In the genomic region with DNA sequence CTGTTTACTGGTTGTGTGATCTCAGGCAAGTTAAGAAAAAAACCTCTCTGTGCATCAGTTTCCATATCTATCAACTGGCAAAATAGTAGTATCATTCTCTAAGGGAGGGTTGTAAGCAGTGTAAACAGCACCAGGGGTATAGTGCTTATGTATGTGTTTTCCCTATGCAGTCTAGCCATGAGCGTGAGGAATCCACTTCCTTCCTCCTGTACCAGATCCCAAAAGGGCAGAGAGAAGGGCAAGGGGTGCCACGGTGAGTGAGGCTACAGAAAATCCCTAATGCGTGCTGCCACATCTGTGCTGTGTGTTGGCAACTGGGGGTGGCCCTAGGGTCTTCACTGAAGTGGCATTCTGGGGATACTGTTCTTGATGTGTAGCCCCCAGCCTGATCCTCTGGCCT, we compare ENCODE assay signal across 1 cellular context.
TF ChIP-seq lines count a peak whose summit lies in the region.

No MANE protein-coding gene starts in this region.

TF ChIP-seq in GM12878, 131 proteins besides CTCF, POLR2A, EP300 and RAD21:
- TF ChIP-seq ZNF622 (IDR thresholded peaks at IDR 0.05), result no peak
- TF ChIP-seq ZNF384 (IDR thresholded peaks at IDR 0.05; ENCODE audit: borderline replicate concordance, low read depth, low read length), result no peak
- TF ChIP-seq CREM (IDR thresholded peaks at IDR 0.05; ENCODE audit: low read depth), result no peak
- TF ChIP-seq, protein P1, sequence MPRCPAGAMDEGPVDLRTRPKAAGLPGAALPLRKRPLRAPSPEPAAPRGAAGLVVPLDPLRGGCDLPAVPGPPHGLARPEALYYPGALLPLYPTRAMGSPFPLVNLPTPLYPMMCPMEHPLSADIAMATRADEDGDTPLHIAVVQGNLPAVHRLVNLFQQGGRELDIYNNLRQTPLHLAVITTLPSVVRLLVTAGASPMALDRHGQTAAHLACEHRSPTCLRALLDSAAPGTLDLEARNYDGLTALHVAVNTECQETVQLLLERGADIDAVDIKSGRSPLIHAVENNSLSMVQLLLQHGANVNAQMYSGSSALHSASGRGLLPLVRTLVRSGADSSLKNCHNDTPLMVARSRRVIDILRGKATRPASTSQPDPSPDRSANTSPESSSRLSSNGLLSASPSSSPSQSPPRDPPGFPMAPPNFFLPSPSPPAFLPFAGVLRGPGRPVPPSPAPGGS (IDR thresholded peaks at IDR 0.05; ENCODE audit: borderline replicate concordance, insufficient read depth, low read depth, low read length, poor library complexity, severe bottlenecking), result no peak
- TF ChIP-seq, protein P2, sequence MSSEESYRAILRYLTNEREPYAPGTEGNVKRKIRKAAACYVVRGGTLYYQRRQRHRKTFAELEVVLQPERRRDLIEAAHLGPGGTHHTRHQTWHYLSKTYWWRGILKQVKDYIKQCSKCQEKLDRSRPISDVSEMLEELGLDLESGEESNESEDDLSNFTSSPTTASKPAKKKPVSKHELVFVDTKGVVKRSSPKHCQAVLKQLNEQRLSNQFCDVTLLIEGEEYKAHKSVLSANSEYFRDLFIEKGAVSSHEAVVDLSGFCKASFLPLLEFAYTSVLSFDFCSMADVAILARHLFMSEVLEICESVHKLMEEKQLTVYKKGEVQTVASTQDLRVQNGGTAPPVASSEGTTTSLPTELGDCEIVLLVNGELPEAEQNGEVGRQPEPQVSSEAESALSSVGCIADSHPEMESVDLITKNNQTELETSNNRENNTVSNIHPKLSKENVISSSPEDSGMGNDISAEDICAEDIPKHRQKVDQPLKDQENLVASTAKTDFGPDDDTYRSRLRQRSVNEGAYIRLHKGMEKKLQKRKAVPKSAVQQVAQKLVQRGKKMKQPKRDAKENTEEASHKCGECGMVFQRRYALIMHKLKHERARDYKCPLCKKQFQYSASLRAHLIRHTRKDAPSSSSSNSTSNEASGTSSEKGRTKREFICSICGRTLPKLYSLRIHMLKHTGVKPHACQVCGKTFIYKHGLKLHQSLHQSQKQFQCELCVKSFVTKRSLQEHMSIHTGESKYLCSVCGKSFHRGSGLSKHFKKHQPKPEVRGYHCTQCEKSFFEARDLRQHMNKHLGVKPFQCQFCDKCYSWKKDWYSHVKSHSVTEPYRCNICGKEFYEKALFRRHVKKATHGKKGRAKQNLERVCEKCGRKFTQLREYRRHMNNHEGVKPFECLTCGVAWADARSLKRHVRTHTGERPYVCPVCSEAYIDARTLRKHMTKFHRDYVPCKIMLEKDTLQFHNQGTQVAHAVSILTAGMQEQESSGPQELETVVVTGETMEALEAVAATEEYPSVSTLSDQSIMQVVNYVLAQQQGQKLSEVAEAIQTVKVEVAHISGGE (CRISPR knock-in tag; IDR thresholded peaks at IDR 0.05), result no peak
- TF ChIP-seq, protein P3, sequence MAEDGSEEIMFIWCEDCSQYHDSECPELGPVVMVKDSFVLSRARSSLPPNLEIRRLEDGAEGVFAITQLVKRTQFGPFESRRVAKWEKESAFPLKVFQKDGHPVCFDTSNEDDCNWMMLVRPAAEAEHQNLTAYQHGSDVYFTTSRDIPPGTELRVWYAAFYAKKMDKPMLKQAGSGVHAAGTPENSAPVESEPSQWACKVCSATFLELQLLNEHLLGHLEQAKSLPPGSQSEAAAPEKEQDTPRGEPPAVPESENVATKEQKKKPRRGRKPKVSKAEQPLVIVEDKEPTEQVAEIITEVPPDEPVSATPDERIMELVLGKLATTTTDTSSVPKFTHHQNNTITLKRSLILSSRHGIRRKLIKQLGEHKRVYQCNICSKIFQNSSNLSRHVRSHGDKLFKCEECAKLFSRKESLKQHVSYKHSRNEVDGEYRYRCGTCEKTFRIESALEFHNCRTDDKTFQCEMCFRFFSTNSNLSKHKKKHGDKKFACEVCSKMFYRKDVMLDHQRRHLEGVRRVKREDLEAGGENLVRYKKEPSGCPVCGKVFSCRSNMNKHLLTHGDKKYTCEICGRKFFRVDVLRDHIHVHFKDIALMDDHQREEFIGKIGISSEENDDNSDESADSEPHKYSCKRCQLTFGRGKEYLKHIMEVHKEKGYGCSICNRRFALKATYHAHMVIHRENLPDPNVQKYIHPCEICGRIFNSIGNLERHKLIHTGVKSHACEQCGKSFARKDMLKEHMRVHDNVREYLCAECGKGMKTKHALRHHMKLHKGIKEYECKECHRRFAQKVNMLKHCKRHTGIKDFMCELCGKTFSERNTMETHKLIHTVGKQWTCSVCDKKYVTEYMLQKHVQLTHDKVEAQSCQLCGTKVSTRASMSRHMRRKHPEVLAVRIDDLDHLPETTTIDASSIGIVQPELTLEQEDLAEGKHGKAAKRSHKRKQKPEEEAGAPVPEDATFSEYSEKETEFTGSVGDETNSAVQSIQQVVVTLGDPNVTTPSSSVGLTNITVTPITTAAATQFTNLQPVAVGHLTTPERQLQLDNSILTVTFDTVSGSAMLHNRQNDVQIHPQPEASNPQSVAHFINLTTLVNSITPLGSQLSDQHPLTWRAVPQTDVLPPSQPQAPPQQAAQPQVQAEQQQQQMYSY (CRISPR knock-in tag; IDR thresholded peaks at IDR 0.05), result no peak
- TF ChIP-seq IKZF2 (IDR thresholded peaks at IDR 0.05), result no peak
- TF ChIP-seq, protein P4, sequence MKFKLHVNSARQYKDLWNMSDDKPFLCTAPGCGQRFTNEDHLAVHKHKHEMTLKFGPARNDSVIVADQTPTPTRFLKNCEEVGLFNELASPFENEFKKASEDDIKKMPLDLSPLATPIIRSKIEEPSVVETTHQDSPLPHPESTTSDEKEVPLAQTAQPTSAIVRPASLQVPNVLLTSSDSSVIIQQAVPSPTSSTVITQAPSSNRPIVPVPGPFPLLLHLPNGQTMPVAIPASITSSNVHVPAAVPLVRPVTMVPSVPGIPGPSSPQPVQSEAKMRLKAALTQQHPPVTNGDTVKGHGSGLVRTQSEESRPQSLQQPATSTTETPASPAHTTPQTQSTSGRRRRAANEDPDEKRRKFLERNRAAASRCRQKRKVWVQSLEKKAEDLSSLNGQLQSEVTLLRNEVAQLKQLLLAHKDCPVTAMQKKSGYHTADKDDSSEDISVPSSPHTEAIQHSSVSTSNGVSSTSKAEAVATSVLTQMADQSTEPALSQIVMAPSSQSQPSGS (IDR thresholded peaks at IDR 0.05; ENCODE audit: low read length), result no peak
